17 cellular contexts compared by ENCODE assay signal in the genomic region with DNA sequence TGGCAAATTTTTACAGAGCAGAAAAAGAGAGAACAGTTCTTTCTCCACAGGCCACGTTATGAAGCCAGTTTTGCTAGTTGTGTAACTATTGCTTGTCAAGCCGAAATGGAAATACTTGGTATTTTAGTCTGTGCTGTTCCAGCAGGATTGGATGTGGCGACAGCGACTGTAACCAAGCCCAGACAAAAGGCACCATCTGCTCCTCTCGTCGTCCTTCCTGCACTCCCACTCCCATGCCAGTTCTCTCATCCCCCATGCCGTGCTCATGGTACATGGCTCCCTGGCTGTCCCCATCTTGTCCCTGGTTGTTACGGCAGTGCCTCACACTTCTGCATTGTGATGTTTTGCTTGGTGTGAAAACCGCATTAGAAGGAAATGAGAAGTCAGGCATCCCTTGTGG.
"Had no signal": no experiment of that assay in that cellular context is flagged by ENCODE, and none has a peak within 500 bp of the region (broad histone marks: within the 10 kb centered on the region; RNA-seq: fewer than 3 reads in every experiment).

No MANE protein-coding gene starts in this region.

- DNase-seq: activated B cell treated with CpG ODN at 0.5 μM for 24 hours; activated CD4-positive, alpha-beta memory T cell treated with anti-CD3 and anti-CD28 coated beads, Interleukin-2, amount 10 ng/mL, durations not matched to agents 7 days and 5 days; activated CD4-positive, alpha-beta T cell treated with anti-CD3 and anti-CD28 coated beads for 4 hours; activated effector memory CD4-positive, alpha-beta T cell treated with anti-CD3 and anti-CD28 coated beads, Interleukin-2, amount 50 U/mL, for 16 hours; activated naive CD4-positive, alpha-beta T cell treated with anti-CD3 and anti-CD28 coated beads, Interleukin-2, amount 50 U/mL, for 16 hours; activated T-cell treated with anti-CD3 and anti-CD28 coated beads for 4 hours; aorta; heart left ventricle; left colon; naive B cell; retina; sigmoid colon; stimulated activated CD4-positive, alpha-beta T cell treated with anti-CD3 and anti-CD28 coated beads, Interleukin-4, amount 100 ng/mL, for 1 hour; stimulated activated naive CD4-positive, alpha-beta T cell treated with Interleukin-2 at 50 U/mL for 16 hours; T1000; upper lobe of left lung had no signal

- ATAC-seq: gastroesophageal sphincter, heart left ventricle, left colon had no signal
